ENCODE assay signal across 18 cellular contexts in the genomic region with DNA sequence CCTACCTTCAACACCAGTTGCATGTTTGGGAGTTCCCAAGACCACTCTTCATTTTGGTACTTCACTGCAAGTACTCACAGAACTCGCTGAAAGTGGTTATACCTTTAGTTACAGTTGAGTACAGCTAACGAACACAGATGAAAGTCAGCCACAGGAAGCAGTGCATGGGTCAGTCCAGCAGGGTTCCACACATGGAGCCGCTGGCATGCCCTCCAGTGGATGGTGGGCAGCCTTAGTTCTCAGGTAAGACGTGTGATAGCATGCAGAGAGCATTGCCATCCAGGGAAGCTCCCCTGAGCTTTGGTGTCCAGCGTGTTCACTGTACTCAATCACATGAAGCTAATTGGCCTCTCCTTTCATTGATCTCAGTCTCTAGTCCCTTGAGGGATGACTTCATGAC.
DNase-seq lines count a peak whose midpoint lies in the region; ATAC-seq and TF ChIP-seq lines count a peak whose summit lies in the region.
"Had no signal": no experiment of that assay in that cellular context is flagged by ENCODE, and none has a peak within 500 bp of the region (broad histone marks: within the 10 kb centered on the region; RNA-seq: fewer than 3 reads in every experiment).

No MANE protein-coding gene starts in this region.

- WGBS in endodermal cell (ENCODE audit: insufficient coverage in 1 of 2, insufficient read length in 1 of 2), 2 experiments: 94 to 96% methylated on average over 5 of the region's 5 CpGs

- H3K4me3 ChIP-seq in endodermal cell (ENCODE audit: low read length): no peak overlapping the region
- H3K4me3 ChIP-seq: BLaER1 had no signal

- H3K9me3 Mint-ChIP-seq in T-helper 2 cell treated with Interferon-gamma antibody and Interleukin-4, amounts not matched to agents 5 μg/mL and 100 μg/mL, for 36 hours: peaks cover 25% of the 10 kb centered on the region
- no peaks in the 10 kb centered on the region for H3K9me3 Mint-ChIP-seq in CD4-positive, alpha-beta T cell
- H3K9me3 Mint-ChIP-seq in activated T-helper 17 cell treated with anti-CD3 and anti-CD28 coated beads, Interleukin-2, amount 50 U/mL, for 72 hours: no peaks in the 10 kb centered on the region
- no peaks in the 10 kb centered on the region for H3K9me3 Mint-ChIP-seq in endodermal cell
- H3K9me3 Mint-ChIP-seq: IgD-negative memory B cell had no signal

- H3K27ac ChIP-seq in CD4-positive, alpha-beta T cell (ENCODE audit: low read depth, low read length): no peak overlapping the region
- no peak overlapping the region for H3K27ac ChIP-seq in endodermal cell (ENCODE audit: low read depth, low read length)
- H3K27ac ChIP-seq: BLaER1 had no signal

- no peak for ATAC-seq in CD4-positive, alpha-beta T cell (ENCODE audit: poor library complexity)
- ATAC-seq in activated T-helper 17 cell treated with anti-CD3 and anti-CD28 coated beads, Interleukin-2, amount 50 U/mL, for 72 hours (replicated peaks): no peak
- no peak for ATAC-seq in HG02610 (IDR thresholded peaks at IDR 0.05; ENCODE audit: unreplicated experiment)
- ATAC-seq in HG03432 (IDR thresholded peaks at IDR 0.05; ENCODE audit: unreplicated experiment): no peak
- ATAC-seq: Panc1 had no signal

- H3K4me3 Mint-ChIP-seq in T-helper 2 cell treated with Interferon-gamma antibody and Interleukin-4, amounts not matched to agents 5 μg/mL and 100 μg/mL, for 36 hours: peak overlapping the region; percentile 19
- H3K4me3 Mint-ChIP-seq in CD4-positive, alpha-beta T cell: no peak overlapping the region
- peak overlapping the region; percentile 68 for H3K4me3 Mint-ChIP-seq in activated T-helper 17 cell treated with anti-CD3 and anti-CD28 coated beads, Interleukin-2, amount 50 U/mL, for 72 hours
- no peak overlapping the region for H3K4me3 Mint-ChIP-seq in endodermal cell

- no peaks in the 10 kb centered on the region for H3K36me3 ChIP-seq in endodermal cell (ENCODE audit: control insufficient read depth, insufficient read depth, low read length)
- H3K36me3 ChIP-seq: BLaER1 had no signal

- no peaks in the 10 kb centered on the region for H3K27me3 Mint-ChIP-seq in T-helper 2 cell treated with Interferon-gamma antibody and Interleukin-4, amounts not matched to agents 5 μg/mL and 100 μg/mL, for 36 hours (ENCODE audit: low read depth)
- H3K27me3 Mint-ChIP-seq in CD4-positive, alpha-beta T cell: no peaks in the 10 kb centered on the region
- H3K27me3 Mint-ChIP-seq in activated T-helper 17 cell treated with anti-CD3 and anti-CD28 coated beads, Interleukin-2, amount 50 U/mL, for 72 hours: no peaks in the 10 kb centered on the region
- peaks cover 60% of the 10 kb centered on the region for H3K27me3 Mint-ChIP-seq in endodermal cell (ENCODE audit: insufficient read depth)
- H3K27me3 Mint-ChIP-seq: IgD-negative memory B cell had no signal

- POLR2A ChIA-PET in CD4-positive, alpha-beta T cell (lab: Charles Lee): no interaction called here

- H3K27me3 ChIP-seq in CD4-positive, alpha-beta T cell (ENCODE audit: control insufficient read depth, insufficient read depth, low read length): no peaks in the 10 kb centered on the region
- peaks cover 54% of the 10 kb centered on the region for H3K27me3 ChIP-seq in endodermal cell (ENCODE audit: control insufficient read depth, insufficient read depth, low read length, poor library complexity, severe bottlenecking)
- H3K27me3 ChIP-seq: BLaER1 had no signal

- peaks cover 40% of the 10 kb centered on the region for H3K4me1 Mint-ChIP-seq in T-helper 2 cell treated with Interferon-gamma antibody and Interleukin-4, amounts not matched to agents 5 μg/mL and 100 μg/mL, for 36 hours (ENCODE audit: low read depth)
- H3K4me1 Mint-ChIP-seq in CD4-positive, alpha-beta T cell (ENCODE audit: low read depth): peaks cover 12% of the 10 kb centered on the region
- H3K4me1 Mint-ChIP-seq in activated T-helper 17 cell treated with anti-CD3 and anti-CD28 coated beads, Interleukin-2, amount 50 U/mL, for 72 hours: peaks cover 15% of the 10 kb centered on the region
- H3K4me1 Mint-ChIP-seq in endodermal cell: no peaks in the 10 kb centered on the region
- H3K4me1 Mint-ChIP-seq: IgD-negative memory B cell had no signal

- H3K4me1 ChIP-seq in endodermal cell (ENCODE audit: control insufficient read depth, insufficient read depth, low read length): no peaks in the 10 kb centered on the region

- no peak for DNase-seq in T-helper 2 cell treated with Interferon-gamma antibody and Interleukin-4, amounts not matched to agents 5 μg/mL and 100 μg/mL, for 36 hours (ENCODE audit: low spot score)
- DNase-seq in T-helper 2 cell (no peak), endodermal cell (no peak), NCI-H1092 treated with DMSO at 0.1 percent for 48 hours (lab: John Stamatoyannopoulos, UW) (no peak)
- DNase-seq in CD4-positive, alpha-beta T cell: no peak
- DNase-seq: 8988T, DMS153, EL, NCI-H1417 treated with DMSO at 0.1 percent for 48 hours, NCI-H2029, NCI-H2171 treated with DMSO at 0.1 percent for 48 hours, NCI-H510A had no signal

- H3K9me3 ChIP-seq in CD4-positive, alpha-beta T cell (ENCODE audit: control insufficient read depth, low read length): no peaks in the 10 kb centered on the region
- H3K9me3 ChIP-seq in endodermal cell (ENCODE audit: control insufficient read depth, low read length): no peaks in the 10 kb centered on the region
- H3K9me3 ChIP-seq: BLaER1 had no signal

- intact Hi-C loops in CD4-positive, alpha-beta T cell (cut with DNase I, micrococcal nuclease): no loop called here

- H3K36me3 Mint-ChIP-seq in T-helper 2 cell treated with Interferon-gamma antibody and Interleukin-4, amounts not matched to agents 5 μg/mL and 100 μg/mL, for 36 hours (ENCODE audit: low read depth): peaks cover 91% of the 10 kb centered on the region
- no peaks in the 10 kb centered on the region for H3K36me3 Mint-ChIP-seq in CD4-positive, alpha-beta T cell (ENCODE audit: low read depth)
- H3K36me3 Mint-ChIP-seq in activated T-helper 17 cell treated with anti-CD3 and anti-CD28 coated beads, Interleukin-2, amount 50 U/mL, for 72 hours (ENCODE audit: low read depth): peaks cover 38% of the 10 kb centered on the region
- H3K36me3 Mint-ChIP-seq in endodermal cell (ENCODE audit: low read depth): no peaks in the 10 kb centered on the region
- H3K36me3 Mint-ChIP-seq: IgD-negative memory B cell had no signal

- TF ChIP-seq CTCF in CD4-positive, alpha-beta T cell (IDR thresholded peaks at IDR 0.05): no peak
- TF ChIP-seq CTCF in endodermal cell (conservative IDR thresholded peaks at IDR 0.05): peak; percentile 26

- H3K27ac Mint-ChIP-seq in T-helper 2 cell treated with Interferon-gamma antibody and Interleukin-4, amounts not matched to agents 5 μg/mL and 100 μg/mL, for 36 hours: no peak overlapping the region
- peak overlapping the region; percentile 5 for H3K27ac Mint-ChIP-seq in CD4-positive, alpha-beta T cell
- H3K27ac Mint-ChIP-seq in activated T-helper 17 cell treated with anti-CD3 and anti-CD28 coated beads, Interleukin-2, amount 50 U/mL, for 72 hours: peak overlapping the region; percentile 58
- no peak overlapping the region for H3K27ac Mint-ChIP-seq in endodermal cell

- H3K9ac ChIP-seq in endodermal cell (ENCODE audit: extremely low read depth, low read length, poor library complexity, severe bottlenecking): no peak overlapping the region
- H3K9ac ChIP-seq: BLaER1 had no signal

- CTCF ChIA-PET in CD4-positive, alpha-beta T cell (lab: Charles Lee): no interaction called here

Comparison
In these comparisons a context has a peak if more than half of its experiments do, and no peak if none do; other contexts are left out.
1. H3K27ac Mint-ChIP-seq: peak in CD4-positive, alpha-beta T cell (single experiment) and activated T-helper 17 cell treated with anti-CD3 and anti-CD28 coated beads, Interleukin-2, amount 50 U/mL, for 72 hours (single experiment); none in T-helper 2 cell treated with Interferon-gamma antibody and Interleukin-4, amounts not matched to agents 5 μg/mL and 100 μg/mL, for 36 hours (single experiment) and endodermal cell (single experiment).
2. H3K4me3 Mint-ChIP-seq: peak in T-helper 2 cell treated with Interferon-gamma antibody and Interleukin-4, amounts not matched to agents 5 μg/mL and 100 μg/mL, for 36 hours (single experiment) and activated T-helper 17 cell treated with anti-CD3 and anti-CD28 coated beads, Interleukin-2, amount 50 U/mL, for 72 hours (single experiment); none in CD4-positive, alpha-beta T cell (single experiment) and endodermal cell (single experiment).